ENCODE assay signal across 1 cellular context in the genomic region with DNA sequence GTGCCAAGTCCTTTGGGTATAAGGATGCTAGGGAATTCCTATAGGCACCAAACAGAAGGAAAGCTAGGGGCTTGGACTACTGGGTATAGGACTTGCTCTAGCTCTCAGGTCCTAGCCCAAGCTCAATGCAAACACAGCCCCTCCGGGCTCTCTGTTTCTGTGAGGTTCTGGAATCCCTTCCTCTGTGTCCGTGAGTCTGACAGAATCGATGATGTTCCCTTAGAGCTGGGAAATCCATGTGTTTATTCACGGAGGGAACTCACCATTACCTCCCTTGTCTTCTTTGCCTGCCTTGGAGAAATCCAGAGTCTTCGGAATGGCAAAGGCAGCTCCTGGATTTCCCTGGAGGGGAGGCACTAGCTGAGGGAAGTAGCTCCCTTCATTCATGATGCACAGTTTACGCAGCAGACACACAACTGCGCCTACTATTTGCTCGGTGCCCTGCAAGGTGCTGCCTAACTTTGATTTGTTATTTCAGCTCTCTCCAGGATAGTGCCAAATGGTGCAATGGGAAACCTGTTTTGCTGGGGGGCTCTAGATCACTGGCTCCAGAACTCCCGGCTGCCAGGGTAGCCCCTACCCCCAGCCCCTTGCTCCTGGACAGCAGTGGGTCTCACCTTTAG.
TF ChIP-seq lines count a peak whose summit lies in the region.

No MANE protein-coding gene starts in this region.

TF ChIP-seq in HepG2, 621 proteins besides CTCF, POLR2A, EP300 and RAD21 (continues in another document):
- no peak for TF ChIP-seq SNRNP70 (IDR thresholded peaks at IDR 0.05; ENCODE audit: low read depth, low read length)
- no peak for TF ChIP-seq ZNF564 (CRISPR knock-in tag; IDR thresholded peaks at IDR 0.05)
- TF ChIP-seq ZBTB25 (CRISPR knock-in tag; IDR thresholded peaks at IDR 0.05), result no peak
- 0 out of 2 replicates have a peak, but pooled peaks have one; percentile 54 for TF ChIP-seq FOXC1 (CRISPR knock-in tag; IDR thresholded peaks at IDR 0.05; ENCODE audit: borderline replicate concordance)
- TF ChIP-seq ZNF205 (CRISPR knock-in tag; IDR thresholded peaks at IDR 0.05), result no peak
- TF ChIP-seq HINFP (CRISPR knock-in tag; IDR thresholded peaks at IDR 0.05; ENCODE audit: low read depth), result 0 out of 2 replicates have a peak, but pooled peaks have one; percentile 4
- TF ChIP-seq, protein P1, sequence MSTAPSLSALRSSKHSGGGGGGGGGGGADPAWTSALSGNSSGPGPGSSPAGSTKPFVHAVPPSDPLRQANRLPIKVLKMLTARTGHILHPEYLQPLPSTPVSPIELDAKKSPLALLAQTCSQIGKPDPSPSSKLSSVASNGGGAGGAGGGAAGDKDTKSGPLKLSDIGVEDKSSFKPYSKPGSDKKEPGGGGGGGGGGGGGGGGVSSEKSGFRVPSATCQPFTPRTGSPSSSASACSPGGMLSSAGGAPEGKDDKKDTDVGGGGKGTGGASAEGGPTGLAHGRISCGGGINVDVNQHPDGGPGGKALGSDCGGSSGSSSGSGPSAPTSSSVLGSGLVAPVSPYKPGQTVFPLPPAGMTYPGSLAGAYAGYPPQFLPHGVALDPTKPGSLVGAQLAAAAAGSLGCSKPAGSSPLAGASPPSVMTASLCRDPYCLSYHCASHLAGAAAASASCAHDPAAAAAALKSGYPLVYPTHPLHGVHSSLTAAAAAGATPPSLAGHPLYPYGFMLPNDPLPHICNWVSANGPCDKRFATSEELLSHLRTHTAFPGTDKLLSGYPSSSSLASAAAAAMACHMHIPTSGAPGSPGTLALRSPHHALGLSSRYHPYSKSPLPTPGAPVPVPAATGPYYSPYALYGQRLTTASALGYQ (CRISPR knock-in tag; IDR thresholded peaks at IDR 0.05), result 0 out of 2 replicates have a peak, but pooled peaks have one; percentile 12
- TF ChIP-seq REPIN1 (CRISPR knock-in tag; IDR thresholded peaks at IDR 0.05; ENCODE audit: borderline replicate concordance, low read depth), result peak; percentile 8; the same call in 1 of the 2 replicates
- no peak for TF ChIP-seq ZNF230 (CRISPR knock-in tag; IDR thresholded peaks at IDR 0.05)
- TF ChIP-seq POLR2AphosphoS5 (IDR thresholded peaks at IDR 0.05; ENCODE audit: low read depth, low read length), result peak; percentile 12
- TF ChIP-seq TOPORS (CRISPR knock-in tag; IDR thresholded peaks at IDR 0.05), result peak; percentile 69; the same call in 1 of the 2 replicates
- no peak for TF ChIP-seq NR2F6 (IDR thresholded peaks at IDR 0.05)
- TF ChIP-seq NR2F6 (CRISPR knock-in tag; IDR thresholded peaks at IDR 0.05), result no peak
- peak; percentile 49; the same call in 1 of the 2 replicates for TF ChIP-seq ZBTB38 (CRISPR knock-in tag; IDR thresholded peaks at IDR 0.05)
- peak; percentile 51; the same call in 1 of the 2 replicates for TF ChIP-seq AKAP8 (CRISPR knock-in tag; IDR thresholded peaks at IDR 0.05)
- TF ChIP-seq KDM5B (CRISPR knock-in tag; IDR thresholded peaks at IDR 0.05; ENCODE audit: borderline replicate concordance), result peak; percentile 30; the same call in 1 of the 2 replicates
- 0 out of 2 replicates have a peak, but pooled peaks have one; percentile 3 for TF ChIP-seq ARID4A (CRISPR knock-in tag; IDR thresholded peaks at IDR 0.05; ENCODE audit: borderline replicate concordance)
- TF ChIP-seq, protein P2, sequence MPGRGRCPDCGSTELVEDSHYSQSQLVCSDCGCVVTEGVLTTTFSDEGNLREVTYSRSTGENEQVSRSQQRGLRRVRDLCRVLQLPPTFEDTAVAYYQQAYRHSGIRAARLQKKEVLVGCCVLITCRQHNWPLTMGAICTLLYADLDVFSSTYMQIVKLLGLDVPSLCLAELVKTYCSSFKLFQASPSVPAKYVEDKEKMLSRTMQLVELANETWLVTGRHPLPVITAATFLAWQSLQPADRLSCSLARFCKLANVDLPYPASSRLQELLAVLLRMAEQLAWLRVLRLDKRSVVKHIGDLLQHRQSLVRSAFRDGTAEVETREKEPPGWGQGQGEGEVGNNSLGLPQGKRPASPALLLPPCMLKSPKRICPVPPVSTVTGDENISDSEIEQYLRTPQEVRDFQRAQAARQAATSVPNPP (CRISPR knock-in tag; IDR thresholded peaks at IDR 0.05), result 0 out of 2 replicates have a peak, but pooled peaks have one; percentile 51
- 0 out of 2 replicates have a peak, but pooled peaks have one; percentile 8 for TF ChIP-seq KDM2A (CRISPR knock-in tag; IDR thresholded peaks at IDR 0.05; ENCODE audit: borderline replicate concordance, low read depth)
- TF ChIP-seq ZNF350 (CRISPR knock-in tag; IDR thresholded peaks at IDR 0.05; ENCODE audit: borderline replicate concordance, low read depth), result 0 out of 2 replicates have a peak, but pooled peaks have one; percentile 14
- TF ChIP-seq ZKSCAN8 (CRISPR knock-in tag; IDR thresholded peaks at IDR 0.05; ENCODE audit: borderline replicate concordance), result 0 out of 2 replicates have a peak, but pooled peaks have one; percentile 48
- no peak for TF ChIP-seq SPEN (CRISPR knock-in tag; IDR thresholded peaks at IDR 0.05; ENCODE audit: low read depth)
- TF ChIP-seq POLR2G (IDR thresholded peaks at IDR 0.05; ENCODE audit: low read depth, low read length), result peak; percentile 68; the same call in 1 of the 2 replicates
- no peak for TF ChIP-seq NPAS2 (CRISPR knock-in tag; IDR thresholded peaks at IDR 0.05; ENCODE audit: borderline replicate concordance)
- TF ChIP-seq ZUFSP (CRISPR knock-in tag; IDR thresholded peaks at IDR 0.05; ENCODE audit: borderline replicate concordance), result no peak
- TF ChIP-seq HOXA5 (CRISPR knock-in tag; IDR thresholded peaks at IDR 0.05), result peak; percentile 5; the same call in 1 of the 2 replicates
- TF ChIP-seq ZSCAN9 (CRISPR knock-in tag; IDR thresholded peaks at IDR 0.05; ENCODE audit: borderline replicate concordance), result 0 out of 2 replicates have a peak, but pooled peaks have one; percentile 1
- 0 out of 2 replicates have a peak, but pooled peaks have one; percentile 0 for TF ChIP-seq HNF4G (IDR thresholded peaks at IDR 0.05; ENCODE audit: borderline replicate concordance, low read depth, low read length)
- no peak for TF ChIP-seq HNF4G (CRISPR knock-in tag; IDR thresholded peaks at IDR 0.05; ENCODE audit: borderline replicate concordance, low read depth)
- TF ChIP-seq HOXA3 (CRISPR knock-in tag; IDR thresholded peaks at IDR 0.05), result 0 out of 2 replicates have a peak, but pooled peaks have one; percentile 19
- peak; percentile 61; the same call in 1 of the 2 replicates for TF ChIP-seq FOXK2 (IDR thresholded peaks at IDR 0.05)
- TF ChIP-seq ZNF224 (CRISPR knock-in tag; IDR thresholded peaks at IDR 0.05), result 0 out of 2 replicates have a peak, but pooled peaks have one; percentile 53
- TF ChIP-seq, protein P3, sequence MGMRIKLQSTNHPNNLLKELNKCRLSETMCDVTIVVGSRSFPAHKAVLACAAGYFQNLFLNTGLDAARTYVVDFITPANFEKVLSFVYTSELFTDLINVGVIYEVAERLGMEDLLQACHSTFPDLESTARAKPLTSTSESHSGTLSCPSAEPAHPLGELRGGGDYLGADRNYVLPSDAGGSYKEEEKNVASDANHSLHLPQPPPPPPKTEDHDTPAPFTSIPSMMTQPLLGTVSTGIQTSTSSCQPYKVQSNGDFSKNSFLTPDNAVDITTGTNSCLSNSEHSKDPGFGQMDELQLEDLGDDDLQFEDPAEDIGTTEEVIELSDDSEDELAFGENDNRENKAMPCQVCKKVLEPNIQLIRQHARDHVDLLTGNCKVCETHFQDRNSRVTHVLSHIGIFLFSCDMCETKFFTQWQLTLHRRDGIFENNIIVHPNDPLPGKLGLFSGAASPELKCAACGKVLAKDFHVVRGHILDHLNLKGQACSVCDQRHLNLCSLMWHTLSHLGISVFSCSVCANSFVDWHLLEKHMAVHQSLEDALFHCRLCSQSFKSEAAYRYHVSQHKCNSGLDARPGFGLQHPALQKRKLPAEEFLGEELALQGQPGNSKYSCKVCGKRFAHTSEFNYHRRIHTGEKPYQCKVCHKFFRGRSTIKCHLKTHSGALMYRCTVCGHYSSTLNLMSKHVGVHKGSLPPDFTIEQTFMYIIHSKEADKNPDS (CRISPR knock-in tag; IDR thresholded peaks at IDR 0.05), result no peak
- 0 out of 2 replicates have a peak, but pooled peaks have one; percentile 40 for TF ChIP-seq ZNF572 (CRISPR knock-in tag; IDR thresholded peaks at IDR 0.05)
- 0 out of 2 replicates have a peak, but pooled peaks have one; percentile 12 for TF ChIP-seq CHD2 (IDR thresholded peaks at IDR 0.05; ENCODE audit: low read depth, low read length)
- TF ChIP-seq NONO (IDR thresholded peaks at IDR 0.05), result no peak
- TF ChIP-seq NONO (CRISPR knock-in tag; conservative IDR thresholded peaks at IDR 0.05), result peak; percentile 56; the same call in 1 of the 2 replicates
- 0 out of 2 replicates have a peak, but pooled peaks have one; percentile 4 for TF ChIP-seq SMAD3 (CRISPR knock-in tag; IDR thresholded peaks at IDR 0.05)
- peak; percentile 4; the same call in 1 of the 2 replicates for TF ChIP-seq KAT8 (CRISPR knock-in tag; IDR thresholded peaks at IDR 0.05)
- no peak; the same call in 1 of the 2 replicates for TF ChIP-seq HDAC2 (CRISPR knock-in tag; IDR thresholded peaks at IDR 0.05)
- TF ChIP-seq RBFOX2 (IDR thresholded peaks at IDR 0.05; ENCODE audit: low read depth, low read length), result 0 out of 2 replicates have a peak, but pooled peaks have one; percentile 34
- TF ChIP-seq NFKBIZ (CRISPR knock-in tag; IDR thresholded peaks at IDR 0.05), result no peak
- peak; percentile 37; the same call in 1 of the 2 replicates for TF ChIP-seq UBTF (CRISPR knock-in tag; IDR thresholded peaks at IDR 0.05)
- peak; percentile 10 for TF ChIP-seq XRCC5 (optimal IDR thresholded peaks at IDR 0.05; ENCODE audit: low read length)
